ENCODE assay signal across 14 cellular contexts in the genomic region with DNA sequence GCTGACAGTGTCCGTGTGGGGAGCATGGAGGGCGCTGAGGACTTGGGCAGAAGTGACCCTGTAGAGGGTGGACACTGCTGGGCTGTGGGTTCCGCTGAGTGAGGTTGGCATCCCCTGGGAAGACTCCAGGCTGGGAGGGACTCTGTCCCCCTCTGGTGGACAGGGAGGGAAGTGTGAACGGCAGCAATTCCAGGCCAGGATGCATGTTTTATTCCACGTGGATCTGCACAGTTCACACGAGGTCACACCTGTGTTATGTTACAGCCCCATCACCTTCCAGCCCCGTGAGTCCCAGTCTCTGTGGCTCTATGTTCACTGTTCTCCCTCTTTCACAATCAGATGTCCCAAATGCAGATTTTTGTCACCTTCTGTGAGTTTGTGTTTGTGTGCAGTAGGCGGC. TPM values are rescaled to one million over a fixed set of nuclear protein-coding genes. Genes with fewer than 3 reads are reported as not detected.
DNase-seq lines count a peak whose midpoint lies in the region; ATAC-seq, FAIRE-seq and TF ChIP-seq lines count a peak whose summit lies in the region.
"Not testable (repeated sequence)": the region's sequence is repeated elsewhere in the genome, so short reads cannot be mapped to it uniquely, and the experiment has no call there.
"Had no signal": no experiment of that assay in that cellular context is flagged by ENCODE, and none has a peak within 500 bp of the region (broad histone marks: within the 10 kb centered on the region; RNA-seq: fewer than 3 reads in every experiment).

No MANE protein-coding gene starts in this region.

- not testable (repeated sequence) for TF ChIP-seq RAD21 in Ishikawa (IDR thresholded peaks at IDR 0.05; ENCODE audit: low read depth)

- H3K9me3 Mint-ChIP-seq in activated CD8-positive, alpha-beta T cell treated with anti-CD3 and anti-CD28 coated beads for 36 hours: not testable (repeated sequence)

- FAIRE-seq in D721Med (lab: Jason Lieb, UNC); kidney (lab: Jason Lieb, UNC): not testable (repeated sequence)

- TF ChIP-seq EP300 in Ishikawa (IDR thresholded peaks at IDR 0.05; ENCODE audit: borderline replicate concordance): not testable (repeated sequence)

- H3K4me3 ChIP-seq in epithelial cell of esophagus (ENCODE audit: low read length); kidney (ENCODE audit: low read length in 2 of 2); upper lobe of right lung: not testable (repeated sequence)

- CTCF ChIA-PET in activated CD8-positive, alpha-beta T cell treated with anti-CD3 and anti-CD28 coated beads for 36 hours (lab: Charles Lee): not testable (repeated sequence)

- intact Hi-C loops in activated CD8-positive, alpha-beta T cell treated with anti-CD3 and anti-CD28 coated beads for 36 hours (cut with micrococcal nuclease); kidney (cut with DNase I); upper lobe of right lung (cut with DNase I): not testable (repeated sequence)

- H3K36me3 ChIP-seq in kidney (ENCODE audit: control insufficient read depth in 1 of 2, insufficient read depth in 2 of 2, low read length in 2 of 2); upper lobe of right lung: not testable (repeated sequence)

- not testable (repeated sequence) for H3K27ac Mint-ChIP-seq in activated CD8-positive, alpha-beta T cell treated with anti-CD3 and anti-CD28 coated beads for 36 hours

- H3K4me1 Mint-ChIP-seq in activated CD8-positive, alpha-beta T cell treated with anti-CD3 and anti-CD28 coated beads for 36 hours (ENCODE audit: low read depth): not testable (repeated sequence)

- not testable (repeated sequence) for H3K4me1 ChIP-seq in kidney (ENCODE audit: control insufficient read depth in 1 of 2, insufficient read depth in 1 of 2, low read depth in 1 of 2, low read length in 2 of 2); upper lobe of right lung

- H3K4me3 Mint-ChIP-seq in activated CD8-positive, alpha-beta T cell treated with anti-CD3 and anti-CD28 coated beads for 36 hours: not testable (repeated sequence)

- H3K27me3 ChIP-seq in upper lobe of right lung: not testable (repeated sequence)

- POLR2A ChIA-PET in activated CD8-positive, alpha-beta T cell treated with anti-CD3 and anti-CD28 coated beads for 36 hours (lab: Charles Lee): not testable (repeated sequence)

- H3K27ac ChIP-seq in kidney (ENCODE audit: low read depth in 2 of 2, low read length in 2 of 2); upper lobe of right lung: not testable (repeated sequence)

- not testable (repeated sequence) for H3K9ac ChIP-seq in kidney (ENCODE audit: low read length in 2 of 2)

- TF ChIP-seq CTCF in D721Med (IDR thresholded peaks at IDR 0.05; ENCODE audit: insufficient read depth, missing control alignments) (peak; percentile 37), GM12873 (IDR thresholded peaks at IDR 0.05; ENCODE audit: insufficient read depth, low read depth, low read length, missing control alignments) (peak; percentile 64), epithelial cell of esophagus (IDR thresholded peaks at IDR 0.05; ENCODE audit: insufficient read depth, low read depth, low read length, missing control alignments) (peak; percentile 53), upper lobe of right lung (IDR thresholded peaks at IDR 0.05) (peak; percentile 32)
- TF ChIP-seq CTCF in activated CD8-positive, alpha-beta T cell treated with anti-CD3 and anti-CD28 coated beads for 36 hours (IDR thresholded peaks at IDR 0.05): peak; percentile 38
- TF ChIP-seq CTCF in kidney (IDR thresholded peaks at IDR 0.05; ENCODE audit: borderline replicate concordance, extremely low read depth, insufficient read depth): not testable (repeated sequence)

- not testable (repeated sequence) for H3K9me3 ChIP-seq in kidney (ENCODE audit: control insufficient read depth in 1 of 2, low read length in 2 of 2); upper lobe of right lung

- not testable (repeated sequence) for H3K36me3 Mint-ChIP-seq in activated CD8-positive, alpha-beta T cell treated with anti-CD3 and anti-CD28 coated beads for 36 hours (ENCODE audit: low read depth)

- ATAC-seq in activated CD8-positive, alpha-beta T cell treated with anti-CD3 and anti-CD28 coated beads for 36 hours; upper lobe of right lung: not testable (repeated sequence)

- DNase-seq in D721Med (ENCODE audit: insufficient read length, low spot score); upper lobe of right lung: not testable (repeated sequence)
- DNase-seq in OCI-M1 (lab: John Stamatoyannopoulos, UW) (peak; percentile 4), epithelial cell of esophagus (ENCODE audit: low read depth) (peak; percentile 13), kidney (peak; percentile 65)
- peak; percentile 4 for DNase-seq in activated CD8-positive, alpha-beta T cell treated with anti-CD3 and anti-CD28 coated beads for 36 hours

- H3K27me3 Mint-ChIP-seq in activated CD8-positive, alpha-beta T cell treated with anti-CD3 and anti-CD28 coated beads for 36 hours: peaks cover 18% of the 10 kb centered on the region

TF ChIP-seq in Ishikawa, 13 proteins besides CTCF, POLR2A, EP300 and RAD21:
- TF ChIP-seq, protein P1, sequence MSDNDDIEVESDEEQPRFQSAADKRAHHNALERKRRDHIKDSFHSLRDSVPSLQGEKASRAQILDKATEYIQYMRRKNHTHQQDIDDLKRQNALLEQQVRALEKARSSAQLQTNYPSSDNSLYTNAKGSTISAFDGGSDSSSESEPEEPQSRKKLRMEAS (IDR thresholded peaks at IDR 0.05): peak; percentile 50
TF ChIP-seq in Ishikawa: peak in this region for 1; not testable (repeated sequence) for 12.

RNA-seq across cellular contexts. Expression of gene PSG1, which starts 1.8 kb away (rescaled TPM):
- not detected for total RNA-seq in activated CD8-positive, alpha-beta T cell treated with anti-CD3 and anti-CD28 coated beads for 36 hours
- not detected for total RNA-seq in kidney
- polyA plus RNA-seq in kidney (ENCODE audit: insufficient read depth, low read depth, low replicate concordance): not detected
- not detected for total RNA-seq in upper lobe of right lung
- total RNA-seq: activated B cell treated with CpG ODN at 0.5 μM for 24 hours; activated naive CD8-positive, alpha-beta T cell treated with anti-CD3 and anti-CD28 coated beads, Interleukin-2, amount 10 ng/mL, durations not matched to agents 7 days and 5 days; activated T-helper 1 cell treated with anti-CD3 and anti-CD28 coated beads, Interleukin-12 subunit alpha, Interleukin-12 subunit beta, Interleukin-2, Interleukin-4 antibody, amounts not matched to agents 30 ng/mL and 10 ng/mL and 1 ng/mL, durations not matched to agents 14 hours and 24 hours and 36 hours; CD4-positive, alpha-beta memory T cell; T-cell had no signal
- polyA plus RNA-seq: CD4-positive, alpha-beta memory T cell had no signal

RNA-seq across cellular contexts. Expression of gene PSG6, which starts 36.4 kb away (rescaled TPM):
- not detected for total RNA-seq in activated CD8-positive, alpha-beta T cell treated with anti-CD3 and anti-CD28 coated beads for 36 hours
- total RNA-seq in kidney (not detected), upper lobe of right lung (not detected)
- not detected for polyA plus RNA-seq in kidney (ENCODE audit: insufficient read depth, low read depth, low replicate concordance)
- total RNA-seq: activated B cell treated with CpG ODN at 0.5 μM for 24 hours; activated naive CD8-positive, alpha-beta T cell treated with anti-CD3 and anti-CD28 coated beads, Interleukin-2, amount 10 ng/mL, durations not matched to agents 7 days and 5 days; activated T-helper 1 cell treated with anti-CD3 and anti-CD28 coated beads, Interleukin-12 subunit alpha, Interleukin-12 subunit beta, Interleukin-2, Interleukin-4 antibody, amounts not matched to agents 30 ng/mL and 10 ng/mL and 1 ng/mL, durations not matched to agents 14 hours and 24 hours and 36 hours; CD4-positive, alpha-beta memory T cell; pulmonary artery endothelial cell; T-cell had no signal
- polyA plus RNA-seq: CD4-positive, alpha-beta memory T cell had no signal

RNA-seq across cellular contexts. Expression of gene PSG7, which starts 55.7 kb away (rescaled TPM):
- total RNA-seq in activated CD8-positive, alpha-beta T cell treated with anti-CD3 and anti-CD28 coated beads for 36 hours: not detected
- not detected for total RNA-seq in kidney
- polyA plus RNA-seq in kidney (ENCODE audit: insufficient read depth, low read depth, low replicate concordance): not detected
- not detected for total RNA-seq in upper lobe of right lung
- total RNA-seq: activated B cell treated with CpG ODN at 0.5 μM for 24 hours; activated naive CD8-positive, alpha-beta T cell treated with anti-CD3 and anti-CD28 coated beads, Interleukin-2, amount 10 ng/mL, durations not matched to agents 7 days and 5 days; activated T-helper 1 cell treated with anti-CD3 and anti-CD28 coated beads, Interleukin-12 subunit alpha, Interleukin-12 subunit beta, Interleukin-2, Interleukin-4 antibody, amounts not matched to agents 30 ng/mL and 10 ng/mL and 1 ng/mL, durations not matched to agents 14 hours and 24 hours and 36 hours; CD4-positive, alpha-beta memory T cell; pulmonary artery endothelial cell; T-cell had no signal
- polyA plus RNA-seq: CD4-positive, alpha-beta memory T cell had no signal
